ENCODE assay signal across 33 cellular contexts in the genomic region with DNA sequence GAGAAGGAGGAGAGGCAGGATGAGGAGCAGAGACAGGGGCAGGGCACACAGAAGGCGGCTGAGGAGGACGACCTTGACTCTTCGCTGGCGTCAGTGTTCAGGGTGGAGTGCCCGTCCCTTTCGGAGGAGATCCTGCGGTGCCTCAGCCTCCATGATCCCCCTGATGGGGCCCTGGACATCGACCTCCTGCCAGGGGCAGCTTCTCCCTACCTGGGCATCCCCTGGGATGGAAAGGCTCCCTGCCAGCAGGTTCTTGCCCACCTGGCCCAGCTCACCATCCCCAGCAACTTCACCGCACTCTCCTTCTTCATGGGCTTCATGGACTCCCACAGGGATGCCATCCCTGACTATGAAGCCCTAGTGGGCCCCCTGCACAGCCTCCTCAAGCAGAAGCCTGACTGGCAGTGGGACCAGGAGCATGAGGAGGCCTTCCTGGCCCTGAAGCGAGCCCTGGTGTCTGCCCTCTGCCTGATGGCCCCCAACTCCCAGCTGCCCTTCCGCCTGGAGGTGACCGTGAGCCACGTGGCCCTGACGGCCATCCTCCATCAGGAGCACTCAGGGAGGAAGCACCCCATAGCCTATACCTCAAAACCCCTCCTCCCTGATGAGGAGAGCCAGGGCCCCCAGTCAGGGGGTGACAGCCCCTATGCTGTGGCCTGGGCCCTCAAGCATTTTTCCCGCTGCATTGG. TPM values are rescaled to one million over a fixed set of nuclear protein-coding genes. Genes with fewer than 3 reads are reported as not detected.
"Had no signal": no experiment of that assay in that cellular context is flagged by ENCODE, and none has a peak within 500 bp of the region (broad histone marks: within the 10 kb centered on the region; RNA-seq: fewer than 3 reads in every experiment).

No MANE protein-coding gene starts in this region.

- H3K27ac Mint-ChIP-seq: activated B cell treated with CpG ODN at 0.5 μM for 24 hours; activated CD8-positive, alpha-beta T cell treated with anti-CD3 and anti-CD28 coated beads for 36 hours; activated naive CD4-positive, alpha-beta T cell treated with anti-CD3 and anti-CD28 coated beads for 36 hours; activated naive CD4-positive, alpha-beta T cell treated with anti-CD3 and anti-CD28 coated beads, Interleukin-2, amount 50 U/mL, for 24 hours; activated naive CD8-positive, alpha-beta T cell treated with anti-CD3 and anti-CD28 coated beads for 36 hours; activated naive CD8-positive, alpha-beta T cell treated with anti-CD3 and anti-CD28 coated beads, Interleukin-2, amount 50 U/mL, for 24 hours; activated T-helper 2 cell treated with anti-CD3 and anti-CD28 coated beads, Interferon-gamma antibody, Interleukin-2, Interleukin-4, amounts not matched to agents 10 μg/mL and 5 μg/mL and 100 μg/mL, durations not matched to agents 14 hours and 24 hours and 36 hours; effector memory CD8-positive, alpha-beta T cell; T-helper 17 cell; T-helper 2 cell treated with Interferon-gamma antibody and Interleukin-4, amounts not matched to agents 5 μg/mL and 100 μg/mL, for 36 hours had no signal

- H3K4me1 ChIP-seq: gastrocnemius medialis had no signal

- ATAC-seq: activated CD4-positive, CD25-positive, alpha-beta regulatory T cell treated with anti-CD3 and anti-CD28 coated beads, Interleukin-2, amount 50 U/mL, for 24 hours; activated CD8-positive, alpha-beta T cell treated with anti-CD3 and anti-CD28 coated beads for 36 hours; activated naive CD8-positive, alpha-beta T cell treated with anti-CD3 and anti-CD28 coated beads, Interleukin-2, amount 50 U/mL, for 24 hours; activated T-cell treated with anti-CD3 and anti-CD28 coated beads, Interleukin-2, amount 50 U/mL, for 4 hours; body of pancreas; effector memory CD8-positive, alpha-beta T cell; foreskin keratinocyte; gastrocnemius medialis; T-helper 17 cell had no signal

- DNase-seq: activated B cell treated with CpG ODN at 0.5 μM for 24 hours; activated CD4-positive, alpha-beta T cell treated with anti-CD3 and anti-CD28 coated beads for 48 hours; activated CD4-positive, alpha-beta T cell treated with anti-CD3 and anti-CD28 coated beads, Interleukin-2, amount 50 U/mL, for 1 hour; activated CD4-positive, alpha-beta T cell treated with anti-CD3 and anti-CD28 coated beads, Interleukin-2, amount 50 U/mL, for 48 hours; activated CD8-positive, alpha-beta memory T cell treated with anti-CD3 and anti-CD28 coated beads for 24 hours; activated CD8-positive, alpha-beta T cell treated with anti-CD3 and anti-CD28 coated beads for 36 hours; activated effector memory CD4-positive, alpha-beta T cell treated with anti-CD3 and anti-CD28 coated beads, Interleukin-2, amount 50 U/mL, for 16 hours; activated naive CD4-positive, alpha-beta T cell treated with anti-CD3 and anti-CD28 coated beads for 36 hours; activated naive CD8-positive, alpha-beta T cell treated with anti-CD3 and anti-CD28 coated beads for 36 hours; activated naive CD8-positive, alpha-beta T cell treated with anti-CD3 and anti-CD28 coated beads, Interleukin-2, amount 50 U/mL, for 24 hours; activated T-cell treated with anti-CD3 and anti-CD28 coated beads, Interleukin-2, amount 50 U/mL, for 4 hours; amygdala; aorta; caudate nucleus; cortex of kidney; dermis blood vessel endothelial cell; effector CD4-positive, alpha-beta T cell; effector memory CD8-positive, alpha-beta T cell; erythroblast; foreskin keratinocyte; gastrocnemius medialis; T-helper 1 cell; T-helper 17 cell; T1000; WERI-Rb-1 had no signal

- H3K9me3 Mint-ChIP-seq: activated B cell treated with CpG ODN at 0.5 μM for 24 hours; activated CD8-positive, alpha-beta T cell treated with anti-CD3 and anti-CD28 coated beads for 36 hours; activated naive CD4-positive, alpha-beta T cell treated with anti-CD3 and anti-CD28 coated beads for 36 hours; activated naive CD4-positive, alpha-beta T cell treated with anti-CD3 and anti-CD28 coated beads, Interleukin-2, amount 50 U/mL, for 24 hours; activated naive CD8-positive, alpha-beta T cell treated with anti-CD3 and anti-CD28 coated beads for 36 hours; activated naive CD8-positive, alpha-beta T cell treated with anti-CD3 and anti-CD28 coated beads, Interleukin-2, amount 50 U/mL, for 24 hours; activated T-cell treated with anti-CD3 and anti-CD28 coated beads, Interleukin-2, amount 50 U/mL, for 4 hours; activated T-helper 2 cell treated with anti-CD3 and anti-CD28 coated beads, Interferon-gamma antibody, Interleukin-2, Interleukin-4, amounts not matched to agents 10 μg/mL and 5 μg/mL and 100 μg/mL, durations not matched to agents 14 hours and 24 hours and 36 hours; effector memory CD8-positive, alpha-beta T cell; T-helper 2 cell treated with Interferon-gamma antibody and Interleukin-4, amounts not matched to agents 5 μg/mL and 100 μg/mL, for 36 hours had no signal

- H3K36me3 Mint-ChIP-seq: activated naive CD4-positive, alpha-beta T cell treated with anti-CD3 and anti-CD28 coated beads, Interleukin-2, amount 50 U/mL, for 24 hours; activated naive CD8-positive, alpha-beta T cell treated with anti-CD3 and anti-CD28 coated beads for 36 hours had no signal

- H3K4me3 Mint-ChIP-seq: activated B cell treated with CpG ODN at 0.5 μM for 24 hours; activated CD8-positive, alpha-beta T cell treated with anti-CD3 and anti-CD28 coated beads for 36 hours; activated naive CD4-positive, alpha-beta T cell treated with anti-CD3 and anti-CD28 coated beads for 36 hours; activated naive CD4-positive, alpha-beta T cell treated with anti-CD3 and anti-CD28 coated beads, Interleukin-2, amount 50 U/mL, for 24 hours; activated naive CD8-positive, alpha-beta T cell treated with anti-CD3 and anti-CD28 coated beads for 36 hours; activated naive CD8-positive, alpha-beta T cell treated with anti-CD3 and anti-CD28 coated beads, Interleukin-2, amount 50 U/mL, for 24 hours; effector memory CD8-positive, alpha-beta T cell; T-helper 17 cell; T-helper 2 cell treated with Interferon-gamma antibody and Interleukin-4, amounts not matched to agents 5 μg/mL and 100 μg/mL, for 36 hours had no signal

- H3K36me3 ChIP-seq: gastrocnemius medialis had no signal

- H3K27me3 Mint-ChIP-seq: activated naive CD8-positive, alpha-beta T cell treated with anti-CD3 and anti-CD28 coated beads for 36 hours had no signal

- H3K27ac ChIP-seq: adrenal gland, body of pancreas, esophagus muscularis mucosa, foreskin keratinocyte, gastrocnemius medialis, WERI-Rb-1 had no signal

- H3K4me3 ChIP-seq: adrenal gland, body of pancreas, esophagus muscularis mucosa, gastrocnemius medialis had no signal

- H3K9me3 ChIP-seq: adrenal gland, body of pancreas, esophagus muscularis mucosa, gastrocnemius medialis had no signal

- H3K27me3 ChIP-seq: adrenal gland, body of pancreas, foreskin keratinocyte, gastrocnemius medialis had no signal

- FAIRE-seq: colon had no signal

- H3K4me1 Mint-ChIP-seq: activated B cell treated with CpG ODN at 0.5 μM for 24 hours; activated naive CD4-positive, alpha-beta T cell treated with anti-CD3 and anti-CD28 coated beads, Interleukin-2, amount 50 U/mL, for 24 hours; activated naive CD8-positive, alpha-beta T cell treated with anti-CD3 and anti-CD28 coated beads for 36 hours; activated naive CD8-positive, alpha-beta T cell treated with anti-CD3 and anti-CD28 coated beads, Interleukin-2, amount 50 U/mL, for 24 hours had no signal

RNA-seq across cellular contexts. Expression of a gene that starts 46.9 kb away (rescaled TPM):
- total RNA-seq: T-helper 17 cell had no signal
